ENCODE assay signal across 10 cellular contexts in genomic region chr2:229414631-229415030, GRCh38.
"Had no signal": no experiment of that assay in that cellular context is flagged by ENCODE, and none has a peak within 500 bp of the region (broad histone marks: within the 10 kb centered on the region; RNA-seq: fewer than 3 reads in every experiment).

No MANE protein-coding gene starts in this region.

- DNase-seq: GM23248, GOT3, H9, HCEC 1CT, HFFc6, IMR-90, Kasumi-1, KG1 had no signal

- H3K27ac Mint-ChIP-seq: H9, HFFc6 had no signal

- ATAC-seq: K562 had no signal

- H3K4me3 Mint-ChIP-seq: H9, HFFc6 had no signal

- H3K27ac ChIP-seq: GM23248, HL-60 had no signal

- H3K9me3 Mint-ChIP-seq: HFFc6 had no signal

- FAIRE-seq: K562 had no signal

- H3K9ac ChIP-seq: GM23248 had no signal

- H3K4me3 ChIP-seq: GM23248, K562 had no signal

- H2AFZ ChIP-seq: GM23248 had no signal
